14 cellular contexts compared by ENCODE assay signal in genomic region chr18:76839395-76839794, GRCh38.
"Had no signal": no experiment of that assay in that cellular context is flagged by ENCODE, and none has a peak within 500 bp of the region (broad histone marks: within the 10 kb centered on the region; RNA-seq: fewer than 3 reads in every experiment).

No MANE protein-coding gene starts in this region.

- ATAC-seq: effector memory CD8-positive, alpha-beta T cell; right lobe of liver had no signal

- H3K9me3 Mint-ChIP-seq: activated CD4-positive, alpha-beta T cell treated with anti-CD3 and anti-CD28 coated beads, Interleukin-2, amount 10 ng/mL, durations not matched to agents 7 days and 5 days; activated naive CD4-positive, alpha-beta T cell treated with anti-CD3 and anti-CD28 coated beads for 36 hours; effector memory CD8-positive, alpha-beta T cell; T-helper 2 cell treated with Interferon-gamma antibody and Interleukin-4, amounts not matched to agents 5 μg/mL and 100 μg/mL, for 36 hours had no signal

- H3K27me3 Mint-ChIP-seq: activated CD4-positive, alpha-beta T cell treated with anti-CD3 and anti-CD28 coated beads, Interleukin-2, amount 10 ng/mL, durations not matched to agents 7 days and 5 days; effector memory CD8-positive, alpha-beta T cell had no signal

- H3K27ac Mint-ChIP-seq: activated CD4-positive, alpha-beta T cell treated with anti-CD3 and anti-CD28 coated beads, Interleukin-2, amount 10 ng/mL, durations not matched to agents 7 days and 5 days; activated naive CD4-positive, alpha-beta T cell treated with anti-CD3 and anti-CD28 coated beads for 36 hours; effector memory CD8-positive, alpha-beta T cell; T-helper 2 cell treated with Interferon-gamma antibody and Interleukin-4, amounts not matched to agents 5 μg/mL and 100 μg/mL, for 36 hours had no signal

- DNase-seq: activated CD4-positive, alpha-beta T cell treated with anti-CD3 and anti-CD28 coated beads, Interleukin-2, amount 10 ng/mL, durations not matched to agents 7 days and 5 days; activated naive CD4-positive, alpha-beta T cell treated with anti-CD3 and anti-CD28 coated beads for 36 hours; dermis blood vessel endothelial cell; effector memory CD8-positive, alpha-beta T cell; hypothalamus; kidney glomerular epithelial cell; right lobe of liver; stimulated activated CD4-positive, alpha-beta T cell treated with anti-CD3 and anti-CD28 coated beads, Interleukin-1b, Interleukin-23, amount 100 ng/mL, for 48 hours; thyroid gland; uterus had no signal

- H3K4me1 ChIP-seq: uterus had no signal

- H3K27me3 ChIP-seq: ascending aorta, right lobe of liver, thyroid gland, uterus had no signal

- H3K9me3 ChIP-seq: ascending aorta, right lobe of liver, thyroid gland, uterus had no signal

- H3K4me3 ChIP-seq: ascending aorta, right lobe of liver, thyroid gland, uterus had no signal

- H3K27ac ChIP-seq: epithelial cell of prostate, thyroid gland had no signal

- FAIRE-seq: bronchial epithelial cell had no signal

- H3K36me3 ChIP-seq: ascending aorta, right lobe of liver, thyroid gland, uterus had no signal

- H3K4me3 Mint-ChIP-seq: activated CD4-positive, alpha-beta T cell treated with anti-CD3 and anti-CD28 coated beads, Interleukin-2, amount 10 ng/mL, durations not matched to agents 7 days and 5 days; activated naive CD4-positive, alpha-beta T cell treated with anti-CD3 and anti-CD28 coated beads for 36 hours; effector memory CD8-positive, alpha-beta T cell; T-helper 2 cell treated with Interferon-gamma antibody and Interleukin-4, amounts not matched to agents 5 μg/mL and 100 μg/mL, for 36 hours had no signal
